In genomic region chrY:7447881-7448516, GRCh38 we compare ENCODE assay signal across 20 cellular contexts.
DNase-seq lines count a peak whose midpoint lies in the region; ATAC-seq, FAIRE-seq and TF ChIP-seq lines count a peak whose summit lies in the region.
"Had no signal": no experiment of that assay in that cellular context is flagged by ENCODE, and none has a peak within 500 bp of the region (broad histone marks: within the 10 kb centered on the region; RNA-seq: fewer than 3 reads in every experiment).

No MANE protein-coding gene starts in this region.

- no peak overlapping the region for H3K4me2 ChIP-seq in H9 (ENCODE audit: insufficient read depth, insufficient read length, low read length)

- no peak overlapping the region for H2BK15ac ChIP-seq in H9 (ENCODE audit: low read depth, low read length)

- H2BK20ac ChIP-seq in H9 (ENCODE audit: low read depth, low read length, poor library complexity, severe bottlenecking): no peak overlapping the region

- H3K14ac ChIP-seq in H9 (ENCODE audit: insufficient read depth, low read length): no peak overlapping the region

- no peak overlapping the region for H3K18ac ChIP-seq in H9 (ENCODE audit: insufficient read length, low read depth, low read length)

- H3K9me3 Mint-ChIP-seq in H9: no peaks in the 10 kb centered on the region
- no peaks in the 10 kb centered on the region for H3K9me3 Mint-ChIP-seq in endodermal cell
- H3K9me3 Mint-ChIP-seq: CD4-positive, alpha-beta T cell had no signal

- H3K4ac ChIP-seq in H9 (ENCODE audit: low read depth, low read length): no peak overlapping the region

- H2BK12ac ChIP-seq in H9 (ENCODE audit: insufficient read length, low read depth, low read length): no peak overlapping the region

- no peak for ATAC-seq in SK-N-SH treated with all-trans-retinoic acid at 6 μM for 48 hours

- DNase-seq in HT1080 (ENCODE audit: low read depth) (peak; percentile 78), bronchial epithelial cell (ENCODE audit: low read depth) (peak; percentile 85), glomerular visceral epithelial cell (ENCODE audit: extremely low spot score) (peak; percentile 77), H9 (no peak), RPMI8226 (no peak), endodermal cell (no peak)
- DNase-seq: Calu3; CD4-positive, alpha-beta T cell; DMS79; Karpas-422; NCI-H1417 treated with DMSO at 0.1 percent for 48 hours; NCI-H2029; NCI-H526; SIG-M5; T-helper 2 cell had no signal

- peak overlapping the region; percentile 93 for H3K27ac ChIP-seq in ACC112 (ENCODE audit: low read depth, low read length)
- H3K27ac ChIP-seq in H9 (ENCODE audit: insufficient read length, low read depth, low read length): no peak overlapping the region
- H3K27ac ChIP-seq in endodermal cell (ENCODE audit: low read depth, low read length): no peak overlapping the region

- H3K4me3 ChIP-seq in ACC112 (ENCODE audit: low read depth, low read length): no peak overlapping the region
- no peak overlapping the region for H3K4me3 ChIP-seq in bronchial epithelial cell (ENCODE audit: low read depth, low read length)
- H3K4me3 ChIP-seq in endodermal cell (ENCODE audit: low read length): no peak overlapping the region

- no peak overlapping the region for H3K4me3 Mint-ChIP-seq in H9
- H3K4me3 Mint-ChIP-seq in endodermal cell: no peak overlapping the region
- H3K4me3 Mint-ChIP-seq: B cell; CD4-positive, alpha-beta T cell had no signal

- H3K4me1 ChIP-seq in ACC112 (ENCODE audit: control insufficient read depth, insufficient read depth, low read length, unreplicated experiment) (peaks cover 25% of the 10 kb centered on the region), H9 (ENCODE audit: insufficient read depth, low read length) (no peaks in the 10 kb centered on the region), endodermal cell (ENCODE audit: control insufficient read depth, insufficient read depth, low read length) (no peaks in the 10 kb centered on the region)

- H3K27me3 ChIP-seq in ACC112 (ENCODE audit: insufficient read depth, low read length) (no peaks in the 10 kb centered on the region), bronchial epithelial cell (ENCODE audit: control insufficient read depth, insufficient read depth, low read length) (no peaks in the 10 kb centered on the region), H9 (ENCODE audit: insufficient read depth, low read length) (no peaks in the 10 kb centered on the region), endodermal cell (ENCODE audit: control insufficient read depth, insufficient read depth, low read length, poor library complexity, severe bottlenecking) (no peaks in the 10 kb centered on the region)

- H3K36me3 Mint-ChIP-seq in H9 (ENCODE audit: insufficient read depth in 1 of 3, low read depth in 3 of 3) (no peaks in the 10 kb centered on the region), endodermal cell (ENCODE audit: low read depth) (no peaks in the 10 kb centered on the region)

- H3K36me3 ChIP-seq in ACC112 (ENCODE audit: insufficient read depth, low read length) (no peaks in the 10 kb centered on the region), bronchial epithelial cell (ENCODE audit: control insufficient read depth, insufficient read depth, low read length) (no peaks in the 10 kb centered on the region), endodermal cell (ENCODE audit: control insufficient read depth, insufficient read depth, low read length) (no peaks in the 10 kb centered on the region)

- no CpG with 5 or more reads among the region's 8 CpGs for WGBS in H9 (ENCODE audit: extremely low coverage, insufficient read length, low lambda C conversion rate)
- WGBS in endodermal cell (ENCODE audit: insufficient coverage in 1 of 2, insufficient read length in 1 of 2), 2 experiments: 86 to 97% methylated on average over 1 to 7 of the region's 8 CpGs

- H3T11ph ChIP-seq in H9 (ENCODE audit: low read length): no peak overlapping the region

- H2BK120ac ChIP-seq in H9 (ENCODE audit: low read depth, low read length, poor library complexity, severe bottlenecking): no peak overlapping the region

- H2AFZ ChIP-seq in ACC112 (ENCODE audit: low read length, unreplicated experiment) (no peak overlapping the region), H9 (ENCODE audit: low read length) (no peak overlapping the region)

- H3K79me1 ChIP-seq in H9 (ENCODE audit: insufficient read depth, low read depth, low read length, poor library complexity, severe bottlenecking): no peaks in the 10 kb centered on the region

- no peak for FAIRE-seq in bronchial epithelial cell (lab: Jason Lieb, UNC)
- FAIRE-seq: A204.1, H54 had no signal

- H3K9ac ChIP-seq in H9 (ENCODE audit: extremely low read depth, insufficient read length, low read length): no peak overlapping the region
- H3K9ac ChIP-seq in endodermal cell (ENCODE audit: extremely low read depth, low read length, poor library complexity, severe bottlenecking): no peak overlapping the region

- H3K23me2 ChIP-seq in H9 (ENCODE audit: insufficient read length, low read depth, low read length, poor library complexity, severe bottlenecking): no peaks in the 10 kb centered on the region

- H3K27ac Mint-ChIP-seq in H9: no peak overlapping the region
- no peak overlapping the region for H3K27ac Mint-ChIP-seq in endodermal cell
- H3K27ac Mint-ChIP-seq: B cell; CD4-positive, alpha-beta T cell had no signal

- no peaks in the 10 kb centered on the region for H3K4me1 Mint-ChIP-seq in H9
- no peaks in the 10 kb centered on the region for H3K4me1 Mint-ChIP-seq in endodermal cell

- H4K8ac ChIP-seq in H9 (replicated peaks; ENCODE audit: insufficient read length, low read depth, low read length): no peak overlapping the region

- TF ChIP-seq CTCF in bronchial epithelial cell (IDR thresholded peaks at IDR 0.05; ENCODE audit: insufficient read depth, low read length, severe bottlenecking): no peak
- no peak for TF ChIP-seq CTCF in H9 (conservative IDR thresholded peaks at IDR 0.05)
- no peak for TF ChIP-seq CTCF in endodermal cell (conservative IDR thresholded peaks at IDR 0.05)

- H2AK5ac ChIP-seq in H9 (ENCODE audit: insufficient read length, low read length): no peak overlapping the region

- H3K9me3 ChIP-seq in H9 (ENCODE audit: control insufficient read depth, low read depth, low read length) (no peaks in the 10 kb centered on the region), endodermal cell (ENCODE audit: control insufficient read depth, low read length) (no peaks in the 10 kb centered on the region)

- H3K79me2 ChIP-seq in ACC112 (ENCODE audit: control insufficient read depth, insufficient read depth, low read length, unreplicated experiment) (peaks cover 3% of the 10 kb centered on the region), H9 (ENCODE audit: insufficient read depth, low read length) (no peaks in the 10 kb centered on the region)

- no peak overlapping the region for H3K23ac ChIP-seq in H9 (ENCODE audit: insufficient read length, low read depth, low read length)

- H2BK5ac ChIP-seq in H9 (ENCODE audit: insufficient read length, low read length): no peak overlapping the region

- H4K5ac ChIP-seq in H9 (ENCODE audit: insufficient read length, low read depth, low read length): no peak overlapping the region

- H3K27me3 Mint-ChIP-seq in H9 (ENCODE audit: low read depth) (no peaks in the 10 kb centered on the region), endodermal cell (ENCODE audit: insufficient read depth) (no peaks in the 10 kb centered on the region)

- no peak overlapping the region for H3K56ac ChIP-seq in H9 (ENCODE audit: insufficient read length, low read depth, low read length)

- no peaks in the 10 kb centered on the region for H4K20me1 ChIP-seq in H9 (ENCODE audit: control insufficient read depth, insufficient read depth, insufficient read length)

- no peak overlapping the region for H4K91ac ChIP-seq in H9 (ENCODE audit: insufficient read length, low read depth, low read length)

TF ChIP-seq in SK-N-SH treated with all-trans-retinoic acid at 6 μM for 48 hours, 23 proteins besides CTCF, POLR2A, EP300 and RAD21 (continues in another document):
- TF ChIP-seq PPARA (CRISPR knock-in tag; IDR thresholded peaks at IDR 0.05; ENCODE audit: borderline replicate concordance) (no peak), TCF4 (CRISPR knock-in tag; IDR thresholded peaks at IDR 0.05; ENCODE audit: borderline replicate concordance) (no peak), POU6F1 (CRISPR knock-in tag; IDR thresholded peaks at IDR 0.05; ENCODE audit: borderline replicate concordance, low read depth) (no peak), ZNF8 (CRISPR knock-in tag; IDR thresholded peaks at IDR 0.05) (no peak)
- TF ChIP-seq, protein P1, sequence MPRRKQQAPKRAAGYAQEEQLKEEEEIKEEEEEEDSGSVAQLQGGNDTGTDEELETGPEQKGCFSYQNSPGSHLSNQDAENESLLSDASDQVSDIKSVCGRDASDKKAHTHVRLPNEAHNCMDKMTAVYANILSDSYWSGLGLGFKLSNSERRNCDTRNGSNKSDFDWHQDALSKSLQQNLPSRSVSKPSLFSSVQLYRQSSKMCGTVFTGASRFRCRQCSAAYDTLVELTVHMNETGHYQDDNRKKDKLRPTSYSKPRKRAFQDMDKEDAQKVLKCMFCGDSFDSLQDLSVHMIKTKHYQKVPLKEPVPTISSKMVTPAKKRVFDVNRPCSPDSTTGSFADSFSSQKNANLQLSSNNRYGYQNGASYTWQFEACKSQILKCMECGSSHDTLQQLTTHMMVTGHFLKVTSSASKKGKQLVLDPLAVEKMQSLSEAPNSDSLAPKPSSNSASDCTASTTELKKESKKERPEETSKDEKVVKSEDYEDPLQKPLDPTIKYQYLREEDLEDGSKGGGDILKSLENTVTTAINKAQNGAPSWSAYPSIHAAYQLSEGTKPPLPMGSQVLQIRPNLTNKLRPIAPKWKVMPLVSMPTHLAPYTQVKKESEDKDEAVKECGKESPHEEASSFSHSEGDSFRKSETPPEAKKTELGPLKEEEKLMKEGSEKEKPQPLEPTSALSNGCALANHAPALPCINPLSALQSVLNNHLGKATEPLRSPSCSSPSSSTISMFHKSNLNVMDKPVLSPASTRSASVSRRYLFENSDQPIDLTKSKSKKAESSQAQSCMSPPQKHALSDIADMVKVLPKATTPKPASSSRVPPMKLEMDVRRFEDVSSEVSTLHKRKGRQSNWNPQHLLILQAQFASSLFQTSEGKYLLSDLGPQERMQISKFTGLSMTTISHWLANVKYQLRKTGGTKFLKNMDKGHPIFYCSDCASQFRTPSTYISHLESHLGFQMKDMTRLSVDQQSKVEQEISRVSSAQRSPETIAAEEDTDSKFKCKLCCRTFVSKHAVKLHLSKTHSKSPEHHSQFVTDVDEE (CRISPR knock-in tag; IDR thresholded peaks at IDR 0.05): no peak

Comparison
In these comparisons a context has a peak if more than half of its experiments do, and no peak if none do; other contexts are left out.
1. DNase-seq: peak in HT1080 (single experiment), bronchial epithelial cell (single experiment) and glomerular visceral epithelial cell (single experiment); none in H9 (single experiment), RPMI8226 (single experiment) and endodermal cell (single experiment).